15 cellular contexts compared by ENCODE assay signal in genomic region chr11:8038811-8039529, GRCh38. TPM values are rescaled to one million over a fixed set of nuclear protein-coding genes. Genes with fewer than 3 reads are reported as not detected.
"Had no signal": no experiment of that assay in that cellular context is flagged by ENCODE, and none has a peak within 500 bp of the region (broad histone marks: within the 10 kb centered on the region; RNA-seq: fewer than 3 reads in every experiment).

No MANE protein-coding gene starts in this region.

- H3K27ac Mint-ChIP-seq: activated CD4-positive, alpha-beta memory T cell treated with anti-CD3 and anti-CD28 coated beads, Interleukin-2, amount 10 ng/mL, durations not matched to agents 7 days and 5 days; activated CD4-positive, alpha-beta T cell treated with anti-CD3 and anti-CD28 coated beads for 36 hours; activated naive CD4-positive, alpha-beta T cell treated with anti-CD3 and anti-CD28 coated beads for 36 hours; natural killer cell treated with Interleukin-12 subunit alpha and Interleukin-12 subunit beta and Interleukin-15 and Interleukin-18, amount 100 ng/mL, for 72 hours; stimulated activated memory B cell treated with anti-CD40 and anti-IgM and Interleukin-4, amounts not matched to agents 10 μg/mL and 1 μg/mL and 100 μg/mL, for 72 hours had no signal

- DNase-seq: activated CD4-positive, alpha-beta memory T cell treated with anti-CD3 and anti-CD28 coated beads, Interleukin-2, amount 10 ng/mL, durations not matched to agents 7 days and 5 days; activated CD4-positive, alpha-beta T cell treated with anti-CD3 and anti-CD28 coated beads for 36 hours; activated naive CD4-positive, alpha-beta T cell treated with anti-CD3 and anti-CD28 coated beads for 36 hours; left cardiac atrium; lower lobe of right lung; mucosa of descending colon; upper lobe of left lung had no signal

- H3K9me3 Mint-ChIP-seq: activated CD4-positive, alpha-beta memory T cell treated with anti-CD3 and anti-CD28 coated beads, Interleukin-2, amount 10 ng/mL, durations not matched to agents 7 days and 5 days; activated naive CD4-positive, alpha-beta T cell treated with anti-CD3 and anti-CD28 coated beads for 36 hours; central memory CD8-positive, alpha-beta T cell; natural killer cell treated with Interleukin-12 subunit alpha and Interleukin-12 subunit beta and Interleukin-15 and Interleukin-18, amount 100 ng/mL, for 72 hours; stimulated activated memory B cell treated with anti-CD40 and anti-IgM and Interleukin-4, amounts not matched to agents 10 μg/mL and 1 μg/mL and 100 μg/mL, for 72 hours had no signal

- H3K4me1 ChIP-seq: lower lobe of right lung, SJSA1, upper lobe of left lung had no signal

- H3K4me1 Mint-ChIP-seq: activated CD4-positive, alpha-beta memory T cell treated with anti-CD3 and anti-CD28 coated beads, Interleukin-2, amount 10 ng/mL, durations not matched to agents 7 days and 5 days; activated CD4-positive, alpha-beta T cell treated with anti-CD3 and anti-CD28 coated beads for 36 hours; central memory CD8-positive, alpha-beta T cell; stimulated activated memory B cell treated with anti-CD40 and anti-IgM and Interleukin-4, amounts not matched to agents 10 μg/mL and 1 μg/mL and 100 μg/mL, for 72 hours had no signal

- H3K4me3 ChIP-seq: lower lobe of right lung, mucosa of descending colon, ovary, SJSA1, skin epidermis, upper lobe of left lung had no signal

- H3K36me3 Mint-ChIP-seq: natural killer cell treated with Interleukin-12 subunit alpha and Interleukin-12 subunit beta and Interleukin-15 and Interleukin-18, amount 100 ng/mL, for 72 hours; stimulated activated memory B cell treated with anti-CD40 and anti-IgM and Interleukin-4, amounts not matched to agents 10 μg/mL and 1 μg/mL and 100 μg/mL, for 72 hours had no signal

- H3K4me3 Mint-ChIP-seq: activated CD4-positive, alpha-beta memory T cell treated with anti-CD3 and anti-CD28 coated beads, Interleukin-2, amount 10 ng/mL, durations not matched to agents 7 days and 5 days; activated CD4-positive, alpha-beta T cell treated with anti-CD3 and anti-CD28 coated beads for 36 hours; activated naive CD4-positive, alpha-beta T cell treated with anti-CD3 and anti-CD28 coated beads for 36 hours; central memory CD8-positive, alpha-beta T cell; natural killer cell treated with Interleukin-12 subunit alpha and Interleukin-12 subunit beta and Interleukin-15 and Interleukin-18, amount 100 ng/mL, for 72 hours; stimulated activated memory B cell treated with anti-CD40 and anti-IgM and Interleukin-4, amounts not matched to agents 10 μg/mL and 1 μg/mL and 100 μg/mL, for 72 hours had no signal

- ATAC-seq: activated CD4-positive, alpha-beta T cell treated with anti-CD3 and anti-CD28 coated beads for 36 hours; left cardiac atrium; lower lobe of right lung; mucosa of descending colon; natural killer cell treated with Interleukin-12 subunit alpha and Interleukin-12 subunit beta and Interleukin-15 and Interleukin-18, amount 100 ng/mL, for 72 hours; stimulated activated memory B cell treated with anti-CD40 and anti-IgM and Interleukin-4, amounts not matched to agents 10 μg/mL and 1 μg/mL and 100 μg/mL, for 72 hours had no signal

- H3K27me3 ChIP-seq: dorsolateral prefrontal cortex, ovary, SJSA1, upper lobe of left lung had no signal

- H3K27ac ChIP-seq: lower lobe of right lung, ovary, SJSA1, skin epidermis, upper lobe of left lung, VCaP had no signal

- H3K9me3 ChIP-seq: lower lobe of right lung, mucosa of descending colon, ovary, SJSA1, upper lobe of left lung had no signal

- H3K36me3 ChIP-seq: lower lobe of right lung, ovary, SJSA1, upper lobe of left lung had no signal

RNA-seq across cellular contexts. Expression of gene TUB, which starts 42.0 kb away (rescaled TPM):
- total RNA-seq: natural killer cell treated with Interleukin-12 subunit alpha and Interleukin-12 subunit beta and Interleukin-15 and Interleukin-18, amount 100 ng/mL, for 72 hours had no signal
